ENCODE assay signal across 8 cellular contexts in genomic region chr9:113993838-113994540, GRCh38.
A peak's percentile ranks its signal among the peaks of the same experiment; 100 is the strongest.
DNase-seq lines count a peak whose midpoint lies in the region; ATAC-seq and TF ChIP-seq lines count a peak whose summit lies in the region.

No MANE protein-coding gene starts in this region.

- no peak for ATAC-seq in GM18511 (IDR thresholded peaks at IDR 0.05; ENCODE audit: unreplicated experiment)
- no peak for ATAC-seq in naive thymus-derived CD4-positive, alpha-beta T cell
- no peak for ATAC-seq in HG03469 (IDR thresholded peaks at IDR 0.05; ENCODE audit: unreplicated experiment)

- no peaks in the 10 kb centered on the region for H3K9me3 Mint-ChIP-seq in naive thymus-derived CD4-positive, alpha-beta T cell

- H3K36me3 Mint-ChIP-seq in naive thymus-derived CD4-positive, alpha-beta T cell = peaks cover 0 to 4% (median 0%) of the 10 kb centered on the region in 5 donors

- no peaks in the 10 kb centered on the region for H3K36me3 ChIP-seq in A673 (ENCODE audit: insufficient read depth, low read length, poor library complexity, severe bottlenecking)
- H3K36me3 ChIP-seq in naive thymus-derived CD4-positive, alpha-beta T cell (ENCODE audit: control insufficient read depth in 2 of 3, insufficient read depth in 3 of 3, low read length in 3 of 3) = no peaks in the 10 kb centered on the region

- no peaks in the 10 kb centered on the region for H3K27me3 ChIP-seq in A673 (replicated peaks; ENCODE audit: insufficient read depth, low read depth, low read length, poor library complexity)
- H3K27me3 ChIP-seq in naive thymus-derived CD4-positive, alpha-beta T cell (ENCODE audit: control insufficient read depth in 2 of 2, insufficient read depth in 2 of 2, low read length in 2 of 2) = no peaks in the 10 kb centered on the region

- POLR2A ChIA-PET in A673 (lab: Charles Lee; ENCODE audit: low non-redundant PET) = no interaction called here
- POLR2A ChIA-PET in naive thymus-derived CD4-positive, alpha-beta T cell (lab: Charles Lee) = no interaction called here

- no peaks in the 10 kb centered on the region for H3K9me3 ChIP-seq in A673 (ENCODE audit: low read depth, low read length, poor library complexity, severe bottlenecking)
- H3K9me3 ChIP-seq in naive thymus-derived CD4-positive, alpha-beta T cell (ENCODE audit: control insufficient read depth in 2 of 3, low read length in 3 of 3) = no peaks in the 10 kb centered on the region

- H3K27ac Mint-ChIP-seq in naive thymus-derived CD4-positive, alpha-beta T cell = no peak overlapping the region

- H3K4me3 Mint-ChIP-seq in naive thymus-derived CD4-positive, alpha-beta T cell = no peak overlapping the region

- no peak overlapping the region for H3K27ac ChIP-seq in A673 (ENCODE audit: low read depth, low read length, poor library complexity, severe bottlenecking)
- no peak overlapping the region for H3K27ac ChIP-seq in caudate nucleus (ENCODE audit: low read depth, low read length)
- H3K27ac ChIP-seq in naive thymus-derived CD4-positive, alpha-beta T cell (ENCODE audit: low read depth, low read length) = no peak overlapping the region

- CTCF ChIA-PET in A673 (lab: Charles Lee) = no interaction called here
- CTCF ChIA-PET in naive thymus-derived CD4-positive, alpha-beta T cell (lab: Charles Lee) = no interaction called here

- peaks cover 0 to 7% (median 4%) of the 10 kb centered on the region in 5 donors for H3K27me3 Mint-ChIP-seq in naive thymus-derived CD4-positive, alpha-beta T cell

- DNase-seq in A673 (ENCODE audit: low spot score) (peak; percentile 74), NCI-H1092 treated with DMSO at 0.1 percent for 48 hours (lab: John Stamatoyannopoulos, UW) (peak; percentile 98), caudate nucleus (lab: John Stamatoyannopoulos, UW) (peak in 54 of 61 donors; percentile 3 to 97 (median 48)), medulla oblongata (ENCODE audit: extremely low spot score) (peak; percentile 88), HT-29 (ENCODE audit: low spot score) (no peak)
- no peak for DNase-seq in naive thymus-derived CD4-positive, alpha-beta T cell

- BruUV-seq in A673 (replicated peaks; lab: Mats Ljungman, UMichigan) = no TSS peak

- no peak overlapping the region for H3K4me3 ChIP-seq in A673 (ENCODE audit: low read depth, low read length, poor library complexity, severe bottlenecking)
- H3K4me3 ChIP-seq in naive thymus-derived CD4-positive, alpha-beta T cell (ENCODE audit: low read length) = no peak overlapping the region

- intact Hi-C loops in A673 (cut with micrococcal nuclease; ENCODE audit: unreplicated experiment) = no loop called here
- intact Hi-C loops in naive thymus-derived CD4-positive, alpha-beta T cell (cut with micrococcal nuclease) = no loop called here

- peaks cover 29% of the 10 kb centered on the region for H3K4me1 ChIP-seq in A673 (ENCODE audit: insufficient read depth, low read length, poor library complexity, severe bottlenecking)
- H3K4me1 ChIP-seq in naive thymus-derived CD4-positive, alpha-beta T cell (ENCODE audit: control insufficient read depth in 2 of 2, insufficient read depth in 2 of 2, low read length in 2 of 2) = no peaks in the 10 kb centered on the region

- TF ChIP-seq CTCF in A673 (conservative IDR thresholded peaks at IDR 0.05; ENCODE audit: low read depth, low read length) = 0 out of 2 replicates have a peak, but pooled peaks have one; percentile 32

- peaks cover 0 to 17% (median 4%) of the 10 kb centered on the region in 7 donors for H3K4me1 Mint-ChIP-seq in naive thymus-derived CD4-positive, alpha-beta T cell

Comparison
In these comparisons a context has a peak if more than half of its experiments do, and no peak if none do; other contexts are left out.
1. DNase-seq: peak in A673 (single experiment), NCI-H1092 treated with DMSO at 0.1 percent for 48 hours (single experiment), caudate nucleus (54 of 61) and medulla oblongata (single experiment); none in HT-29 (single experiment) and naive thymus-derived CD4-positive, alpha-beta T cell (0 of 9).